1 cellular context compared by ENCODE assay signal in the genomic region with DNA sequence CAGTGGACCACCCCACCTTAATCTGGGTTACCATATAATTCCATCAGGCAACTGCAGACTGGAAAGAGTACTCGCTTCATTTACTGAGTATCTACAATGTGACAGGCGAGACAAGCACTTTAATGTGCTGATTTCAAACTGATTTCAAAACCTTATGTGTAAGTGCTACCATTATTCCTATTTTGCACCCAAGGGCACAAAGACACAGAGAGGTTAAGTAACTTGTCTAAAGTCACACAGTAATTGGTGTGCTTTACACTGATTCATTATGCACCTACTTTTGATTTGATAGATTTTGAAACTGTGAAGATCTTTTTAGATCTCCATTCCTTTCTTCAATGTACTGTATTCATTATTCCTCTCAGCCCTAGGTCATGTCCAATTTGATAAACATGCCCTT.
TF ChIP-seq lines count a peak whose summit lies in the region.

No MANE protein-coding gene starts in this region.

TF ChIP-seq in K562, 482 proteins besides CTCF, POLR2A, EP300 and RAD21 (continued from another document):
- TF ChIP-seq MLLT1 (IDR thresholded peaks at IDR 0.05), result no peak
- no peak for TF ChIP-seq MED1 (CRISPR knock-in tag; IDR thresholded peaks at IDR 0.05; ENCODE audit: borderline replicate concordance)
- peak in 1 of 2 experiments; percentile 31; a peak in 1 of 4 replicates for TF ChIP-seq KDM1A (IDR thresholded peaks at IDR 0.05)
- TF ChIP-seq GTF2F1 (IDR thresholded peaks at IDR 0.05; ENCODE audit: low read depth, low read length), result no peak
- peak; percentile 64 for TF ChIP-seq ZFP36 (IDR thresholded peaks at IDR 0.05; ENCODE audit: low read depth, low read length, partially characterized antibody)
- TF ChIP-seq RBM25 (IDR thresholded peaks at IDR 0.05; ENCODE audit: low read depth, low read length, severe bottlenecking), result peak; percentile 93
- no peak for TF ChIP-seq TGIF2 (CRISPR knock-in tag; IDR thresholded peaks at IDR 0.05)
- TF ChIP-seq MTA1 (IDR thresholded peaks at IDR 0.05; ENCODE audit: borderline replicate concordance), result no peak
- no peak for TF ChIP-seq NCOA4 (IDR thresholded peaks at IDR 0.05; ENCODE audit: partially characterized antibody)
- no peak for TF ChIP-seq EZH2 (IDR thresholded peaks at IDR 0.05; ENCODE audit: borderline replicate concordance, low read depth, low read length)
- no peak for TF ChIP-seq KLF1 (tag; IDR thresholded peaks at IDR 0.05)
TF ChIP-seq in K562: peak in this region for 4.
